9 cellular contexts compared by ENCODE assay signal in genomic region chr19:16327501-16327900, GRCh38. TPM values are rescaled to one million over a fixed set of nuclear protein-coding genes. Genes with fewer than 3 reads are reported as not detected.
DNase-seq lines count a peak whose midpoint lies in the region; ATAC-seq, FAIRE-seq and TF ChIP-seq lines count a peak whose summit lies in the region.
"Had no signal": no experiment of that assay in that cellular context is flagged by ENCODE, and none has a peak within 500 bp of the region (broad histone marks: within the 10 kb centered on the region; RNA-seq: fewer than 3 reads in every experiment).

No MANE protein-coding gene starts in this region.

- ATAC-seq in GM12878: no peak
- no peak for ATAC-seq in naive thymus-derived CD4-positive, alpha-beta T cell
- ATAC-seq in HG03469 (IDR thresholded peaks at IDR 0.05; ENCODE audit: unreplicated experiment): no peak
- no peak for ATAC-seq in HG02623 (IDR thresholded peaks at IDR 0.05; ENCODE audit: unreplicated experiment)

- H3K36me3 Mint-ChIP-seq in naive thymus-derived CD4-positive, alpha-beta T cell: peaks cover 13 to 45% (median 43%) of the 10 kb centered on the region in 5 donors

- no peak for TF ChIP-seq CTCF in AG09309 (IDR thresholded peaks at IDR 0.05; ENCODE audit: control insufficient read depth, insufficient read depth, low read depth, low read length, missing control alignments)
- no peak for TF ChIP-seq CTCF in KMS-11 (conservative IDR thresholded peaks at IDR 0.05; ENCODE audit: low read depth, low read length)
- TF ChIP-seq CTCF in GM12878 (IDR thresholded peaks at IDR 0.05 in 2 of 3, conservative IDR thresholded peaks at IDR 0.05 in 1 of 3; ENCODE audit: control insufficient read depth in 2 of 3, extremely low read depth in 1 of 3, insufficient read depth in 1 of 3, low read depth in 3 of 3, low read length in 3 of 3): no peak

- BruUV-seq in GM12878 (replicated peaks; lab: Mats Ljungman, UMichigan): no TSS peak

- POLR2A ChIA-PET in GM12878 (lab: Charles Lee): interaction anchor here (0.7 to 2.2 kb wide), 3 partner anchors 11 to 88 kb away, joined by 3 to 10 read pairs (median 4); no protein-coding TSS in a partner anchor
- POLR2A ChIA-PET in naive thymus-derived CD4-positive, alpha-beta T cell (lab: Charles Lee): interaction anchor here (0.6 to 33.0 kb wide), 22 partner anchors 8 to 491 kb away, joined by 3 to 4370 read pairs (median 8); partner anchors contain the start of genes FAM32A and TPM4

- H3K27ac ChIP-seq in KMS-11: peak overlapping the region; percentile 5; the same call in 1 of the 2 replicates
- peak overlapping the region; percentile 4; the same call in 1 of the 2 replicates for H3K27ac ChIP-seq in GM12878 (ENCODE audit: control insufficient read depth, insufficient read depth)
- peak overlapping the region; percentile 98 for H3K27ac ChIP-seq in naive thymus-derived CD4-positive, alpha-beta T cell (ENCODE audit: low read depth, low read length)

- TF ChIP-seq EP300 in GM12878 (IDR thresholded peaks at IDR 0.05; ENCODE audit: borderline replicate concordance in 1 of 2, control insufficient read depth in 1 of 2, low read depth in 2 of 2, low read length in 2 of 2): no peak

- H2AFZ ChIP-seq in KMS-11 (ENCODE audit: low read depth) (no peak overlapping the region), GM12878 (ENCODE audit: control insufficient read depth, low read depth, low read length) (no peak overlapping the region)

- H3K4me1 Mint-ChIP-seq in naive thymus-derived CD4-positive, alpha-beta T cell: peaks cover 30 to 68% (median 50%) of the 10 kb centered on the region in 7 donors

- no peak for TF ChIP-seq RAD21 in GM12878 (IDR thresholded peaks at IDR 0.05; ENCODE audit: insufficient read depth, low read depth, low read length)

- SMC1A ChIA-PET in GM12878 (lab: Charles Lee; ENCODE audit: uncharacterized antibody, unreplicated experiment): interaction anchor here (1.4 to 5.8 kb wide), 9 partner anchors 11 to 130 kb away, joined by 5 to 50 read pairs (median 11); partner anchors contain the start of gene AP1M1

- H3K27ac Mint-ChIP-seq in naive thymus-derived CD4-positive, alpha-beta T cell: peak overlapping the region; percentile 95 to 100 (median 98)

- H4K20me1 ChIP-seq in KMS-11 (ENCODE audit: insufficient read depth) (no peaks in the 10 kb centered on the region), GM12878 (ENCODE audit: control insufficient read depth, insufficient read depth) (no peaks in the 10 kb centered on the region)

- peaks cover 0 to 44% (median 0%) of the 10 kb centered on the region in 11 donors for H3K9me3 Mint-ChIP-seq in naive thymus-derived CD4-positive, alpha-beta T cell

- RAD21 ChIA-PET in GM12878 (lab: Charles Lee; ENCODE audit: unreplicated experiment): interaction anchor here (0.6 to 3.0 kb wide), 6 partner anchors 14 to 74 kb away, joined by 3 to 26 read pairs (median 6); no protein-coding TSS in a partner anchor

- no peak for TF ChIP-seq POLR2A in GM12878 (IDR thresholded peaks at IDR 0.05; ENCODE audit: low read depth, low read length)

- H3K27me3 ChIP-seq in KMS-11 (ENCODE audit: insufficient read depth, low read depth) (no peaks in the 10 kb centered on the region; the same call in 1 of the 2 replicates), GM12878 (replicated peaks in 1 of 2; ENCODE audit: control insufficient read depth in 2 of 2, insufficient read depth in 2 of 2, low read length in 1 of 2) (peaks cover 0 to 5% of the 10 kb centered on the region in 2 experiments; a peak in 1 of 4 replicates)
- no peaks in the 10 kb centered on the region for H3K27me3 ChIP-seq in naive thymus-derived CD4-positive, alpha-beta T cell (ENCODE audit: control insufficient read depth in 2 of 2, insufficient read depth in 2 of 2, low read length in 2 of 2)

- intact Hi-C loops in GM12878 (cut with micrococcal nuclease; ENCODE audit: unreplicated experiment): loop anchor here (5.0 kb wide), 1 partner anchor 80 kb away; no protein-coding TSS in a partner anchor
- intact Hi-C loops in naive thymus-derived CD4-positive, alpha-beta T cell (cut with micrococcal nuclease): loop anchor here (5.0 to 10.0 kb wide), 2 partner anchors 80 to 1803 kb away; partner anchors contain the start of gene TECR (in 1 of the 2)

- FAIRE-seq in GM12878 (lab: Jason Lieb, UNC): no peak

- H3K27me3 Mint-ChIP-seq in naive thymus-derived CD4-positive, alpha-beta T cell: peaks cover 0 to 49% (median 0%) of the 10 kb centered on the region in 5 donors

- H3K4me2 ChIP-seq in KMS-11 (peak overlapping the region; percentile 73), GM12878 (ENCODE audit: control insufficient read depth, insufficient read depth) (peak overlapping the region; percentile 66; the same call in 1 of the 2 replicates)

- no peaks in the 10 kb centered on the region for H3K36me3 ChIP-seq in KMS-11 (ENCODE audit: insufficient read depth)
- H3K36me3 ChIP-seq in GM12878 (ENCODE audit: control insufficient read depth in 2 of 2, insufficient read depth in 2 of 2, low read length in 1 of 2): no peaks in the 10 kb centered on the region
- peaks cover 30 to 38% (median 36%) of the 10 kb centered on the region in 3 experiments for H3K36me3 ChIP-seq in naive thymus-derived CD4-positive, alpha-beta T cell (ENCODE audit: control insufficient read depth in 2 of 3, insufficient read depth in 3 of 3, low read length in 3 of 3)

- CTCF ChIA-PET in GM12878 (lab: Yijun Ruan, JAX): interaction anchor here (0.6 to 5.0 kb wide), 8 partner anchors 12 to 129 kb away, joined by 3 to 27 read pairs (median 11); no protein-coding TSS in a partner anchor
- CTCF ChIA-PET in naive thymus-derived CD4-positive, alpha-beta T cell (lab: Charles Lee): interaction anchor here (0.8 to 6.4 kb wide), 6 partner anchors 11 to 59 kb away, joined by 3 to 159 read pairs (median 6); no protein-coding TSS in a partner anchor

- 25% methylated on average over 6 of the region's 6 CpGs for WGBS in GM12878 (ENCODE audit: insufficient coverage, insufficient replicate concordance, low lambda C conversion rate, missing lambda C conversion rate)

- in situ Hi-C loops in GM12878 (cut with MboI): loop anchor here (5.0 kb wide), 1 partner anchor 80 kb away; no protein-coding TSS in a partner anchor

- H3K4me3 Mint-ChIP-seq in naive thymus-derived CD4-positive, alpha-beta T cell: peak overlapping the region; percentile 89 to 99 (median 97)

- no peak overlapping the region for H3K9ac ChIP-seq in KMS-11
- peak overlapping the region; percentile 24 for H3K9ac ChIP-seq in GM12878 (ENCODE audit: control insufficient read depth, insufficient read depth, low read length)

- no peaks in the 10 kb centered on the region for H3K79me2 ChIP-seq in KMS-11 (ENCODE audit: insufficient read depth, low read depth)
- peaks cover 5% of the 10 kb centered on the region for H3K79me2 ChIP-seq in GM12878 (ENCODE audit: control insufficient read depth, insufficient read depth, low read length)

- DNase-seq in AG09309 (ENCODE audit: low read depth) (no peak), GM12878 (ENCODE audit: low read depth, low spot score) (no peak), NCI-H2081 treated with DMSO at 0.1 percent for 48 hours (lab: John Stamatoyannopoulos, UW) (no peak), H4 (ENCODE audit: low spot score) (no peak)
- peak in 7 of 9 donors; percentile 25 to 53 (median 50) for DNase-seq in naive thymus-derived CD4-positive, alpha-beta T cell
- DNase-seq: DMS 273 treated with DMSO at 0.1 percent for 48 hours had no signal

- H3K4me1 ChIP-seq in KMS-11 (ENCODE audit: low read depth, poor library complexity, severe bottlenecking): peaks cover 62% of the 10 kb centered on the region
- H3K4me1 ChIP-seq in GM12878 (ENCODE audit: control insufficient read depth, insufficient read depth, low read length): peaks cover 33% of the 10 kb centered on the region
- H3K4me1 ChIP-seq in naive thymus-derived CD4-positive, alpha-beta T cell (ENCODE audit: control insufficient read depth in 2 of 2, insufficient read depth in 2 of 2, low read length in 2 of 2): peaks cover 36 to 46% of the 10 kb centered on the region in 2 donors

- no peaks in the 10 kb centered on the region for H3K9me3 ChIP-seq in GM12878 (replicated peaks; ENCODE audit: control insufficient read depth, insufficient read depth, low read length)
- no peaks in the 10 kb centered on the region for H3K9me3 ChIP-seq in naive thymus-derived CD4-positive, alpha-beta T cell (ENCODE audit: control insufficient read depth in 2 of 3, low read length in 3 of 3)

- peak overlapping the region; percentile 12 for H3K4me3 ChIP-seq in AG09309 (ENCODE audit: control insufficient read depth, low read depth, low read length)
- no peak overlapping the region for H3K4me3 ChIP-seq in KMS-11 (IDR thresholded peaks at IDR 0.05; ENCODE audit: insufficient read depth, low read depth, low read length)
- H3K4me3 ChIP-seq in GM12878: peak overlapping the region; percentile 54
- H3K4me3 ChIP-seq in naive thymus-derived CD4-positive, alpha-beta T cell (ENCODE audit: low read length): peak overlapping the region; percentile 86

RNA-seq across cellular contexts. Expression of gene KLF2, which starts 2.9 kb away (rescaled TPM):
- total RNA-seq in GM12878 (2013; cell fraction: nucleolus; rRNA removed): 1.0 and 2.7 TPM in 2 replicates
- 3.2 and 4.4 TPM in 2 replicates for total RNA-seq in GM12878 (2014; rRNA removed)
- total RNA-seq in GM12878 (2014; rRNA removed; fragmentation: Illumina TruSeq; extraction: Trizol): 0.74 and 1.0 TPM in 2 replicates
- total RNA-seq in GM12878 (2021): 12.4 and 13.7 TPM in 2 replicates
- polyA plus RNA-seq in GM12878 (2011; ENCODE audit: low read depth): 1.7 TPM
- polyA plus RNA-seq in GM12878 (2011; rRNA removed): 0.20 and 0.23 TPM in 2 replicates
- 0.99 and 1.6 TPM in 2 replicates for polyA plus RNA-seq in GM12878 (2011; cell fraction: cytosol; rRNA removed)
- 3.2 and 8.0 TPM in 2 replicates for polyA plus RNA-seq in GM12878 (2011; cell fraction: nucleus; rRNA removed)
- 11.2 and 12.8 TPM in 2 replicates for polyA plus RNA-seq in GM12878 (2012)
- 0.14 and 0.66 TPM in 2 replicates for polyA plus RNA-seq in GM12878 (2014; fragmentation: Illumina TruSeq; extraction: Trizol)
- polyA plus RNA-seq in GM12878 (2014; fragmentation: Nextera tagmentation; extraction: Ambion mirVana): under 1 TPM; 0.16 to 0.71 TPM
- polyA plus RNA-seq in GM12878 (2014; rRNA removed): 3.8 and 7.6 TPM in 2 replicates
- polyA plus RNA-seq in GM12878 (2016; fragmentation: Nextera tagmentation; extraction: Ambion mirVana): 1 to 10 TPM in 1 of 2 experiments, under 1 TPM in 1; 1.00 to 1.8 TPM
- 0.15 and 0.31 TPM in 2 replicates for polyA minus RNA-seq in GM12878 (2011; rRNA and poly(A)+ RNA removed)
- 1.5 TPM in 2 replicates for polyA minus RNA-seq in GM12878 (2011; cell fraction: cytosol; rRNA and poly(A)+ RNA removed)
- 2.4 and 8.4 TPM in 2 replicates for polyA minus RNA-seq in GM12878 (2011; cell fraction: nucleus; rRNA and poly(A)+ RNA removed)
- total RNA-seq in naive thymus-derived CD4-positive, alpha-beta T cell: 100 to 1,000 TPM; 195 to 630 (median 466) TPM
- 100 to 1,000 TPM; 119 to 149 TPM for polyA plus RNA-seq in naive thymus-derived CD4-positive, alpha-beta T cell
- total RNA-seq in H4 (2014; rRNA removed; shearing (Covaris generic)): 0.23 and 1.1 TPM in 2 replicates

Comparison
In these comparisons a context has a peak if more than half of its experiments do, and no peak if none do; other contexts are left out.
1. DNase-seq: peak in naive thymus-derived CD4-positive, alpha-beta T cell (7 of 9); none in AG09309 (single experiment), GM12878 (single experiment), NCI-H2081 treated with DMSO at 0.1 percent for 48 hours (single experiment) and H4 (single experiment).
2. H3K27ac ChIP-seq: peak in every context shown above with its lines; median percentile 98 in naive thymus-derived CD4-positive, alpha-beta T cell; 5 in KMS-11; 4 in GM12878.
3. RNA of gene KLF2, which starts 2.9 kb away (total RNA-seq): 195 to 630 TPM in naive thymus-derived CD4-positive, alpha-beta T cell; 0.74 to 13.7 TPM in GM12878 and 0.23 to 1.1 TPM in H4; every median in the first group is over 10 times any median in the second.